7 cellular contexts compared by ENCODE assay signal in the genomic region with DNA sequence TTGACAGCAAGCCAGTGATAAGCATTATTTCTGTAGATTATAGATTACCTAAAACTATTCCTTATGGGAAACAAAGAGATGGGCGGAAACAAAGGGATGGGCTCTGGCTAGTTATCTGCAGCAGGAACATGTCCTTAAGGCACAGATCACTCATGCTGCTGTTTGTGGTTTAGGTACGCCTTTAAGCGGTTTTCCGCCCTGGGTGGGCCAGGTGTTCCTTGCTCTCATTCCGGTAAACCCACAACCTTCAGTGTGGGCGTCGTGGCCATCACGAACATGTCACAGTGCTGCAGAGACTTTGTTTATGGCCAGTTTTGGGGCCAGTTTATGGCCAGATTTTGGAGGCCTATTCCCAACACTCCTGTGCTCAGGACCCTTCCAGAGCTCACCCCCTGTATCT. TPM values are rescaled to one million over a fixed set of nuclear protein-coding genes. Genes with fewer than 3 reads are reported as not detected.
DNase-seq lines count a peak whose midpoint lies in the region; ATAC-seq, FAIRE-seq and TF ChIP-seq lines count a peak whose summit lies in the region.
"Not testable (repeated sequence)": the region's sequence is repeated elsewhere in the genome, so short reads cannot be mapped to it uniquely, and the experiment has no call there.

No MANE protein-coding gene starts in this region.

- H3K36me3 ChIP-seq in K562 (ENCODE audit: control insufficient read depth, insufficient read depth, low read length); neural progenitor cell: not testable (repeated sequence)

- TF ChIP-seq EP300 in K562 (IDR thresholded peaks at IDR 0.05; ENCODE audit: low read length): not testable (repeated sequence)

- not testable (repeated sequence) for H3K4me2 ChIP-seq in K562 (ENCODE audit: insufficient read depth, low read length); neural progenitor cell

- peaks cover 18% of the 10 kb centered on the region for H3K9me3 Mint-ChIP-seq in activated CD4-positive, alpha-beta T cell treated with anti-CD3 and anti-CD28 coated beads, Interleukin-2, amount 10 ng/mL, durations not matched to agents 7 days and 5 days
- H3K9me3 Mint-ChIP-seq in neural progenitor cell: not testable (repeated sequence)

- H2AFZ ChIP-seq in K562 (ENCODE audit: low read depth, low read length); neural progenitor cell (replicated peaks): not testable (repeated sequence)

- H3F3A ChIP-seq in neural progenitor cell (ENCODE audit: low read depth): not testable (repeated sequence)

- not testable (repeated sequence) for H3K9me1 ChIP-seq in K562 (ENCODE audit: control insufficient read depth, insufficient read depth, low read length)

- not testable (repeated sequence) for H4K20me1 ChIP-seq in K562 (replicated peaks; ENCODE audit: control insufficient read depth, insufficient read depth, low read length); neural progenitor cell (ENCODE audit: low read depth)

- not testable (repeated sequence) for H3K79me2 ChIP-seq in K562 (ENCODE audit: control insufficient read depth, insufficient read depth, low read length); neural progenitor cell (ENCODE audit: low read depth)

- H3K27ac Mint-ChIP-seq in activated CD4-positive, alpha-beta T cell treated with anti-CD3 and anti-CD28 coated beads, Interleukin-2, amount 10 ng/mL, durations not matched to agents 7 days and 5 days: peak overlapping the region; percentile 78
- H3K27ac Mint-ChIP-seq in neural progenitor cell: peak overlapping the region; percentile 8

- intact Hi-C loops in K562 (cut with micrococcal nuclease): not testable (repeated sequence)

- CTCF ChIA-PET in activated CD4-positive, alpha-beta T cell treated with anti-CD3 and anti-CD28 coated beads, Interleukin-2, amount 10 ng/mL, durations not matched to agents 7 days and 5 days (lab: Charles Lee); K562 (lab: Yijun Ruan, JAX; ENCODE audit: low intra/inter-chr PET ratio): not testable (repeated sequence)

- not testable (repeated sequence) for H3K4me3 ChIP-seq in Jurkat, Clone E6-1 (ENCODE audit: low read length); K562; neural progenitor cell

- H3K27me3 ChIP-seq in K562 (ENCODE audit: control insufficient read depth in 2 of 2, insufficient read depth in 2 of 2, low read length in 2 of 2); neural progenitor cell: not testable (repeated sequence)

- TF ChIP-seq RAD21 in K562 (CRISPR knock-in tag; conservative IDR thresholded peaks at IDR 0.05 in 1 of 2, IDR thresholded peaks at IDR 0.05 in 1 of 2): not testable (repeated sequence)

- TF ChIP-seq CTCF in K562 (IDR thresholded peaks at IDR 0.05 in 2 of 3, conservative IDR thresholded peaks at IDR 0.05 in 1 of 3; ENCODE audit: insufficient read depth in 2 of 3, low read depth in 1 of 3, low read length in 3 of 3); neural progenitor cell (IDR thresholded peaks at IDR 0.05): not testable (repeated sequence)

- POLR2A ChIA-PET in activated CD4-positive, alpha-beta T cell treated with anti-CD3 and anti-CD28 coated beads, Interleukin-2, amount 10 ng/mL, durations not matched to agents 7 days and 5 days (lab: Charles Lee): not testable (repeated sequence)
- POLR2A ChIA-PET in K562 (lab: Yijun Ruan, JAX): interaction anchor here (0.7 to 1.0 kb wide), 2 partner anchors 15 to 531 kb away, joined by 3 read pairs; no protein-coding TSS in a partner anchor

- not testable (repeated sequence) for H3K36me3 Mint-ChIP-seq in activated CD4-positive, alpha-beta T cell treated with anti-CD3 and anti-CD28 coated beads, Interleukin-2, amount 10 ng/mL, durations not matched to agents 7 days and 5 days (ENCODE audit: low read depth); neural progenitor cell

- H3K9me3 ChIP-seq in K562 (replicated peaks; ENCODE audit: control insufficient read depth, insufficient read depth, low read depth, low read length); neural progenitor cell (ENCODE audit: low read depth): not testable (repeated sequence)

- FAIRE-seq in K562 (lab: Jason Lieb, UNC): not testable (repeated sequence)

- 77% methylated on average over 8 of the region's 8 CpGs for WGBS in K562 (ENCODE audit: insufficient coverage, low coverage, missing lambda C conversion rate)

- H3K4me1 ChIP-seq in K562 (replicated peaks in 1 of 2; ENCODE audit: control insufficient read depth in 2 of 2, insufficient read depth in 2 of 2, low read length in 2 of 2): peaks cover 27 to 28% of the 10 kb centered on the region in 2 experiments
- not testable (repeated sequence) for H3K4me1 ChIP-seq in neural progenitor cell

- DNase-seq in Jurkat, Clone E6-1 (ENCODE audit: low read depth, low spot score): peak; percentile 96
- DNase-seq in activated CD4-positive, alpha-beta T cell treated with anti-CD3 and anti-CD28 coated beads, Interleukin-2, amount 10 ng/mL, durations not matched to agents 7 days and 5 days: peak; percentile 78
- peak; percentile 63 for DNase-seq in activated CD8-positive, alpha-beta memory T cell treated with anti-CD3 and anti-CD28 coated beads, Interleukin-2, amount 50 U/mL, for 48 hours
- peak; percentile 66 for DNase-seq in activated effector memory CD4-positive, alpha-beta T cell treated with anti-CD3 and anti-CD28 coated beads, Interleukin-2, amount 50 U/mL, for 16 hours
- not testable (repeated sequence) for DNase-seq in K562 (ENCODE audit: extremely low read depth in 1 of 4, low spot score in 3 of 4); neural progenitor cell (ENCODE audit: low spot score)
- peak; percentile 65 for DNase-seq in stimulated activated CD8-positive, alpha-beta memory T cell treated with anti-CD3 and anti-CD28 coated beads, Interleukin-4, amount 100 ng/mL, for 48 hours

- peak overlapping the region; percentile 10 for H3K4me3 Mint-ChIP-seq in activated CD4-positive, alpha-beta T cell treated with anti-CD3 and anti-CD28 coated beads, Interleukin-2, amount 10 ng/mL, durations not matched to agents 7 days and 5 days
- not testable (repeated sequence) for H3K4me3 Mint-ChIP-seq in neural progenitor cell

- not testable (repeated sequence) for ATAC-seq in K562

- H3K27ac ChIP-seq in K562 (ENCODE audit: extremely low read depth, low read depth, low read length); neural progenitor cell: not testable (repeated sequence)

- not testable (repeated sequence) for H3K27me3 Mint-ChIP-seq in activated CD4-positive, alpha-beta T cell treated with anti-CD3 and anti-CD28 coated beads, Interleukin-2, amount 10 ng/mL, durations not matched to agents 7 days and 5 days; neural progenitor cell (ENCODE audit: insufficient read depth, low read depth)

- BruUV-seq in K562 (replicated peaks; lab: Mats Ljungman, UMichigan): not testable (repeated sequence)

- in situ Hi-C loops in K562 (cut with MboI): loop anchor here (10.0 kb wide), 1 partner anchor 335 kb away; no protein-coding TSS in a partner anchor

- not testable (repeated sequence) for TF ChIP-seq POLR2A in K562 (conservative IDR thresholded peaks at IDR 0.05)

- peaks cover 48% of the 10 kb centered on the region for H3K4me1 Mint-ChIP-seq in activated CD4-positive, alpha-beta T cell treated with anti-CD3 and anti-CD28 coated beads, Interleukin-2, amount 10 ng/mL, durations not matched to agents 7 days and 5 days
- peaks cover 16% of the 10 kb centered on the region for H3K4me1 Mint-ChIP-seq in neural progenitor cell

- not testable (repeated sequence) for H3K9ac ChIP-seq in K562 (ENCODE audit: insufficient read depth in 1 of 2, low read depth in 2 of 2, low read length in 2 of 2); neural progenitor cell

RNA-seq across cellular contexts. Expression of a gene that starts 37.3 kb away (rescaled TPM):
- polyA plus RNA-seq in Jurkat, Clone E6-1 (2012; ENCODE audit: insufficient read depth, insufficient read length): 437 TPM
- 100 to 1,000 TPM; 332 to 349 TPM for total RNA-seq in activated CD4-positive, alpha-beta T cell treated with anti-CD3 and anti-CD28 coated beads, Interleukin-2, amount 10 ng/mL, durations not matched to agents 7 days and 5 days
- total RNA-seq in K562 (2011; cell fraction: chromatin; rRNA removed; ENCODE audit: low replicate concordance): 8.3 and 17.4 TPM in 2 replicates
- total RNA-seq in K562 (2011; cell fraction: nucleolus; rRNA removed): 17.3 and 17.6 TPM in 2 replicates
- 13.9 and 15.0 TPM in 2 replicates for total RNA-seq in K562 (2011; cell fraction: nucleoplasm; rRNA removed)
- total RNA-seq in K562 (2014; rRNA removed) (59.2 and 74.5 TPM in 2 replicates), K562 (2014; rRNA removed; fragmentation: Illumina TruSeq; extraction: Trizol) (34.2 and 41.2 TPM in 2 replicates), K562 (2015; rRNA removed; fragmentation: Illumina TruSeq; extraction: Trizol) (72.3 and 72.6 TPM in 2 replicates), K562 (2021) (76.7 and 80.4 TPM in 2 replicates), neural progenitor cell (ENCODE audit: low replicate concordance) (93.1 and 134 TPM in 2 replicates)
- polyA plus RNA-seq in K562 (2011; rRNA removed) (99.9 and 181 TPM in 2 replicates), K562 (2014; fragmentation: Illumina TruSeq; extraction: Trizol) (83.0 and 84.4 TPM in 2 replicates), K562 (2014; fragmentation: Nextera tagmentation; extraction: Ambion mirVana) (1 to 10 TPM in 1 of 2 experiments, under 1 TPM in 1; 0.70 to 3.1 TPM), K562 (2014; rRNA removed) (51.1 and 52.3 TPM in 2 replicates)
- polyA plus RNA-seq in K562 (2011; cell fraction: cytosol; rRNA removed): 113 and 128 TPM in 2 replicates
- polyA plus RNA-seq in K562 (2011; cell fraction: nucleus; rRNA removed): 68.2 and 102 TPM in 2 replicates
- 68.8 and 135 TPM in 2 replicates for polyA plus RNA-seq in K562 (2012)
- polyA minus RNA-seq in K562 (2011; rRNA and poly(A)+ RNA removed): 62.2 and 82.4 TPM in 2 replicates
- polyA minus RNA-seq in K562 (2011; cell fraction: cytosol; rRNA and poly(A)+ RNA removed): 51.4 and 98.5 TPM in 2 replicates
- 7.0 and 20.3 TPM in 2 replicates for polyA minus RNA-seq in K562 (2011; cell fraction: nucleus; rRNA and poly(A)+ RNA removed)
